In genomic region chr15:63140936-63141335, GRCh38 we compare ENCODE assay signal across 6 cellular contexts.
"Had no signal": no experiment of that assay in that cellular context is flagged by ENCODE, and none has a peak within 500 bp of the region (broad histone marks: within the 10 kb centered on the region; RNA-seq: fewer than 3 reads in every experiment).

No MANE protein-coding gene starts in this region.

- DNase-seq: GM23248, GOT3, H7, IMR-90 had no signal

- ATAC-seq: HCT116, K562 had no signal
